ENCODE assay signal across 1 cellular context in the genomic region with DNA sequence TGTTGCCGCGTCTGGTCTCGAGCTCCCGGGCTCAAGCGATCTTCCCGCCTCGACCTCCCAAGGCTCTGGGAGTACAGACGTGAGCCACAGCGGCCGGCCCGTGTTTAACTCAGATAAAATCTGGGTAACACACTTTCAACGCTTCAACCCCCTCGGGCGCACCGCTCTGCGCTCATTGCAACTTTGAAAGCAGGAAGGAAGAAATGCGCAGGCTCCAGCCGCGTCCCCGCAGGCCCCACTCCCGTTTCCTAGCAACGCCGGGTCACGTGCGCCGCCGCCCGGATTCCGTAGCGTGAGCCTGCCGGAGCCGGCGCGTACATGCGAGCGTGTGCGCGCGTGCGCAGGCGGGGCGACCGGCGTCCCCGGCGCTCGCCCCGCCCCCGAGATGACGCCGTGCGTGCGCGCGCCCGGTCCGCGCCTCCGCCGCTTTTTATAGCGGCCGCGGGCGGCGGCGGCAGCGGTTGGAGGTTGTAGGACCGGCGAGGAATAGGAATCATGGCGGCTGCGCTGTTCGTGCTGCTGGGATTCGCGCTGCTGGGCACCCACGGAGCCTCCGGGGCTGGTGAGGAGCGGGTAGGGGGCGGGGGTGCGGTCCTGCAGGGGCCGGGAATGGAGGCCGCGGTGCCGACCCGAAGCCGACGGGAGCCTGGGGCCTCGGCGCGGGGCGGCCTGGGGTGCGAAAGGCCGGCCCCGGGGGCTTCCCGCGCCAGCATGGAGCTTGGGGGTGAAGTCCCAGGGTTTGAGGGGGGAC.
TF ChIP-seq lines count a peak whose summit lies in the region.

A gene (plus strand): TSS at position 457 of the 751 bp plus-strand sequence. CDS start 39 bp downstream, at position 496.

TF ChIP-seq in HepG2, 621 proteins besides CTCF, POLR2A, EP300 and RAD21 (continued from another document and continues in another):
- TF ChIP-seq HES4 (CRISPR knock-in tag; IDR thresholded peaks at IDR 0.05; ENCODE audit: borderline replicate concordance) (no peak), ZNF572 (CRISPR knock-in tag; IDR thresholded peaks at IDR 0.05) (no peak), XRCC5 (optimal IDR thresholded peaks at IDR 0.05; ENCODE audit: low read length) (no peak), ZNF496 (CRISPR knock-in tag; IDR thresholded peaks at IDR 0.05; ENCODE audit: insufficient replicate concordance) (no peak), FIP1L1 (IDR thresholded peaks at IDR 0.05; ENCODE audit: borderline replicate concordance, insufficient read depth, low read depth, low read length) (no peak), CHD2 (IDR thresholded peaks at IDR 0.05; ENCODE audit: low read depth, low read length) (no peak), AGO2 (optimal IDR thresholded peaks at IDR 0.05; ENCODE audit: low read depth, low read length) (peak; percentile 59), ZMYM3 (CRISPR knock-in tag; IDR thresholded peaks at IDR 0.05) (no peak), ZNF782 (CRISPR knock-in tag; IDR thresholded peaks at IDR 0.05; ENCODE audit: borderline replicate concordance) (no peak), ZFP1 (CRISPR knock-in tag; IDR thresholded peaks at IDR 0.05) (no peak), CREM (IDR thresholded peaks at IDR 0.05) (no peak), CREM (CRISPR knock-in tag; IDR thresholded peaks at IDR 0.05) (no peak), BRD4 (CRISPR knock-in tag; IDR thresholded peaks at IDR 0.05) (no peak), ZMAT3 (CRISPR knock-in tag; conservative IDR thresholded peaks at IDR 0.05) (no peak), ZSCAN21 (CRISPR knock-in tag; IDR thresholded peaks at IDR 0.05; ENCODE audit: borderline replicate concordance) (peak; percentile 20; the same call in 1 of the 2 replicates), HCFC1 (IDR thresholded peaks at IDR 0.05; ENCODE audit: low read depth, low read length) (peak; percentile 42; the same call in 1 of the 2 replicates), ZNF530 (CRISPR knock-in tag; IDR thresholded peaks at IDR 0.05; ENCODE audit: low read depth) (no peak), ZNF713 (CRISPR knock-in tag; IDR thresholded peaks at IDR 0.05) (no peak), TBP (CRISPR knock-in tag; IDR thresholded peaks at IDR 0.05) (0 out of 2 replicates have a peak, but pooled peaks have one; percentile 42), ZEB1 (IDR thresholded peaks at IDR 0.05; ENCODE audit: insufficient replicate concordance, low read depth) (no peak), GATAD1 (CRISPR knock-in tag; IDR thresholded peaks at IDR 0.05) (peak; percentile 65), MED13 (CRISPR knock-in tag; IDR thresholded peaks at IDR 0.05) (no peak), HOXA7 (CRISPR knock-in tag; IDR thresholded peaks at IDR 0.05) (no peak), PCBP1 (IDR thresholded peaks at IDR 0.05; ENCODE audit: borderline replicate concordance, low read depth, low read length) (0 out of 2 replicates have a peak, but pooled peaks have one; percentile 51), THYN1 (CRISPR knock-in tag; IDR thresholded peaks at IDR 0.05; ENCODE audit: borderline replicate concordance, low read depth) (no peak), ELF1 (CRISPR knock-in tag; IDR thresholded peaks at IDR 0.05) (peak; percentile 65), RFX3 (CRISPR knock-in tag; IDR thresholded peaks at IDR 0.05) (peak; percentile 84), SP5 (CRISPR knock-in tag; IDR thresholded peaks at IDR 0.05; ENCODE audit: borderline replicate concordance, low read depth) (0 out of 2 replicates have a peak, but pooled peaks have one; percentile 4), ZNF501 (CRISPR knock-in tag; IDR thresholded peaks at IDR 0.05) (peak; percentile 37; the same call in 1 of the 2 replicates)
- TF ChIP-seq, protein P1, sequence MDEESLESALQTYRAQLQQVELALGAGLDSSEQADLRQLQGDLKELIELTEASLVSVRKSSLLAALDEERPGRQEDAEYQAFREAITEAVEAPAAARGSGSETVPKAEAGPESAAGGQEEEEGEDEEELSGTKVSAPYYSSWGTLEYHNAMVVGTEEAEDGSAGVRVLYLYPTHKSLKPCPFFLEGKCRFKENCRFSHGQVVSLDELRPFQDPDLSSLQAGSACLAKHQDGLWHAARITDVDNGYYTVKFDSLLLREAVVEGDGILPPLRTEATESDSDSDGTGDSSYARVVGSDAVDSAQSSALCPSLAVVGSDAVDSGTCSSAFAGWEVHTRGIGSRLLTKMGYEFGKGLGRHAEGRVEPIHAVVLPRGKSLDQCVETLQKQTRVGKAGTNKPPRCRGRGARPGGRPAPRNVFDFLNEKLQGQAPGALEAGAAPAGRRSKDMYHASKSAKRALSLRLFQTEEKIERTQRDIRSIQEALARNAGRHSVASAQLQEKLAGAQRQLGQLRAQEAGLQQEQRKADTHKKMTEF (CRISPR knock-in tag; IDR thresholded peaks at IDR 0.05), result 0 out of 2 replicates have a peak, but pooled peaks have one; percentile 35
- TF ChIP-seq, protein P2, sequence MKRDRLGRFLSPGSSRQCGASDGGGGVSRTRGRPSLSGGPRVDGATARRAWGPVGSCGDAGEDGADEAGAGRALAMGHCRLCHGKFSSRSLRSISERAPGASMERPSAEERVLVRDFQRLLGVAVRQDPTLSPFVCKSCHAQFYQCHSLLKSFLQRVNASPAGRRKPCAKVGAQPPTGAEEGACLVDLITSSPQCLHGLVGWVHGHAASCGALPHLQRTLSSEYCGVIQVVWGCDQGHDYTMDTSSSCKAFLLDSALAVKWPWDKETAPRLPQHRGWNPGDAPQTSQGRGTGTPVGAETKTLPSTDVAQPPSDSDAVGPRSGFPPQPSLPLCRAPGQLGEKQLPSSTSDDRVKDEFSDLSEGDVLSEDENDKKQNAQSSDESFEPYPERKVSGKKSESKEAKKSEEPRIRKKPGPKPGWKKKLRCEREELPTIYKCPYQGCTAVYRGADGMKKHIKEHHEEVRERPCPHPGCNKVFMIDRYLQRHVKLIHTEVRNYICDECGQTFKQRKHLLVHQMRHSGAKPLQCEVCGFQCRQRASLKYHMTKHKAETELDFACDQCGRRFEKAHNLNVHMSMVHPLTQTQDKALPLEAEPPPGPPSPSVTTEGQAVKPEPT (CRISPR knock-in tag; IDR thresholded peaks at IDR 0.05; ENCODE audit: low read depth), result no peak
- TF ChIP-seq, protein P3, sequence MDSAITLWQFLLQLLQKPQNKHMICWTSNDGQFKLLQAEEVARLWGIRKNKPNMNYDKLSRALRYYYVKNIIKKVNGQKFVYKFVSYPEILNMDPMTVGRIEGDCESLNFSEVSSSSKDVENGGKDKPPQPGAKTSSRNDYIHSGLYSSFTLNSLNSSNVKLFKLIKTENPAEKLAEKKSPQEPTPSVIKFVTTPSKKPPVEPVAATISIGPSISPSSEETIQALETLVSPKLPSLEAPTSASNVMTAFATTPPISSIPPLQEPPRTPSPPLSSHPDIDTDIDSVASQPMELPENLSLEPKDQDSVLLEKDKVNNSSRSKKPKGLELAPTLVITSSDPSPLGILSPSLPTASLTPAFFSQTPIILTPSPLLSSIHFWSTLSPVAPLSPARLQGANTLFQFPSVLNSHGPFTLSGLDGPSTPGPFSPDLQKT (CRISPR knock-in tag; IDR thresholded peaks at IDR 0.05; ENCODE audit: borderline replicate concordance), result no peak
- TF ChIP-seq, protein P4, sequence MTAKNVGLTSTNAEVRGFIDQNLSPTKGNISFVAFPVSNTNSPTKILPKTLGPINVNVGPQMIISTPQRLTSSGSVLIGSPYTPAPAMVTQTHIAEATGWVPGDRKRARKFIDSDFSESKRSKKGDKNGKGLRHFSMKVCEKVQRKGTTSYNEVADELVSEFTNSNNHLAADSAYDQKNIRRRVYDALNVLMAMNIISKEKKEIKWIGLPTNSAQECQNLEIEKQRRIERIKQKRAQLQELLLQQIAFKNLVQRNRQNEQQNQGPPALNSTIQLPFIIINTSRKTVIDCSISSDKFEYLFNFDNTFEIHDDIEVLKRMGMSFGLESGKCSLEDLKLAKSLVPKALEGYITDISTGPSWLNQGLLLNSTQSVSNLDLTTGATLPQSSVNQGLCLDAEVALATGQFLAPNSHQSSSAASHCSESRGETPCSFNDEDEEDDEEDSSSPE (CRISPR knock-in tag; IDR thresholded peaks at IDR 0.05), result peak; percentile 50; the same call in 1 of the 2 replicates
- TF ChIP-seq, protein P5, sequence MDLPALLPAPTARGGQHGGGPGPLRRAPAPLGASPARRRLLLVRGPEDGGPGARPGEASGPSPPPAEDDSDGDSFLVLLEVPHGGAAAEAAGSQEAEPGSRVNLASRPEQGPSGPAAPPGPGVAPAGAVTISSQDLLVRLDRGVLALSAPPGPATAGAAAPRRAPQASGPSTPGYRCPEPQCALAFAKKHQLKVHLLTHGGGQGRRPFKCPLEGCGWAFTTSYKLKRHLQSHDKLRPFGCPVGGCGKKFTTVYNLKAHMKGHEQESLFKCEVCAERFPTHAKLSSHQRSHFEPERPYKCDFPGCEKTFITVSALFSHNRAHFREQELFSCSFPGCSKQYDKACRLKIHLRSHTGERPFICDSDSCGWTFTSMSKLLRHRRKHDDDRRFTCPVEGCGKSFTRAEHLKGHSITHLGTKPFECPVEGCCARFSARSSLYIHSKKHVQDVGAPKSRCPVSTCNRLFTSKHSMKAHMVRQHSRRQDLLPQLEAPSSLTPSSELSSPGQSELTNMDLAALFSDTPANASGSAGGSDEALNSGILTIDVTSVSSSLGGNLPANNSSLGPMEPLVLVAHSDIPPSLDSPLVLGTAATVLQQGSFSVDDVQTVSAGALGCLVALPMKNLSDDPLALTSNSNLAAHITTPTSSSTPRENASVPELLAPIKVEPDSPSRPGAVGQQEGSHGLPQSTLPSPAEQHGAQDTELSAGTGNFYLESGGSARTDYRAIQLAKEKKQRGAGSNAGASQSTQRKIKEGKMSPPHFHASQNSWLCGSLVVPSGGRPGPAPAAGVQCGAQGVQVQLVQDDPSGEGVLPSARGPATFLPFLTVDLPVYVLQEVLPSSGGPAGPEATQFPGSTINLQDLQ (CRISPR knock-in tag; IDR thresholded peaks at IDR 0.05), result no peak
- TF ChIP-seq, protein P6, sequence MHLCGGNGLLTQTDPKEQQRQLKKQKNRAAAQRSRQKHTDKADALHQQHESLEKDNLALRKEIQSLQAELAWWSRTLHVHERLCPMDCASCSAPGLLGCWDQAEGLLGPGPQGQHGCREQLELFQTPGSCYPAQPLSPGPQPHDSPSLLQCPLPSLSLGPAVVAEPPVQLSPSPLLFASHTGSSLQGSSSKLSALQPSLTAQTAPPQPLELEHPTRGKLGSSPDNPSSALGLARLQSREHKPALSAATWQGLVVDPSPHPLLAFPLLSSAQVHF (CRISPR knock-in tag; IDR thresholded peaks at IDR 0.05), result no peak
- TF ChIP-seq, protein P7, sequence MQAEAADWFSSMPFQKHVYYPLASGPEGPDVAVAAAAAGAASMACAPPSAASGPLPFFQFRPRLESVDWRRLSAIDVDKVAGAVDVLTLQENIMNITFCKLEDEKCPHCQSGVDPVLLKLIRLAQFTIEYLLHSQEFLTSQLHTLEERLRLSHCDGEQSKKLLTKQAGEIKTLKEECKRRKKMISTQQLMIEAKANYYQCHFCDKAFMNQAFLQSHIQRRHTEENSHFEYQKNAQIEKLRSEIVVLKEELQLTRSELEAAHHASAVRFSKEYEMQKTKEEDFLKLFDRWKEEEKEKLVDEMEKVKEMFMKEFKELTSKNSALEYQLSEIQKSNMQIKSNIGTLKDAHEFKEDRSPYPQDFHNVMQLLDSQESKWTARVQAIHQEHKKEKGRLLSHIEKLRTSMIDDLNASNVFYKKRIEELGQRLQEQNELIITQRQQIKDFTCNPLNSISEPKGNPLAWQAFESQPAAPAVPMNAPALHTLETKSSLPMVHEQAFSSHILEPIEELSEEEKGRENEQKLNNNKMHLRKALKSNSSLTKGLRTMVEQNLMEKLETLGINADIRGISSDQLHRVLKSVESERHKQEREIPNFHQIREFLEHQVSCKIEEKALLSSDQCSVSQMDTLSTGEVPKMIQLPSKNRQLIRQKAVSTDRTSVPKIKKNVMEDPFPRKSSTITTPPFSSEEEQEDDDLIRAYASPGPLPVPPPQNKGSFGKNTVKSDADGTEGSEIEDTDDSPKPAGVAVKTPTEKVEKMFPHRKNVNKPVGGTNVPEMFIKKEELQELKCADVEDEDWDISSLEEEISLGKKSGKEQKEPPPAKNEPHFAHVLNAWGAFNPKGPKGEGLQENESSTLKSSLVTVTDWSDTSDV (CRISPR knock-in tag; IDR thresholded peaks at IDR 0.05), result no peak
- TF ChIP-seq, protein P8, sequence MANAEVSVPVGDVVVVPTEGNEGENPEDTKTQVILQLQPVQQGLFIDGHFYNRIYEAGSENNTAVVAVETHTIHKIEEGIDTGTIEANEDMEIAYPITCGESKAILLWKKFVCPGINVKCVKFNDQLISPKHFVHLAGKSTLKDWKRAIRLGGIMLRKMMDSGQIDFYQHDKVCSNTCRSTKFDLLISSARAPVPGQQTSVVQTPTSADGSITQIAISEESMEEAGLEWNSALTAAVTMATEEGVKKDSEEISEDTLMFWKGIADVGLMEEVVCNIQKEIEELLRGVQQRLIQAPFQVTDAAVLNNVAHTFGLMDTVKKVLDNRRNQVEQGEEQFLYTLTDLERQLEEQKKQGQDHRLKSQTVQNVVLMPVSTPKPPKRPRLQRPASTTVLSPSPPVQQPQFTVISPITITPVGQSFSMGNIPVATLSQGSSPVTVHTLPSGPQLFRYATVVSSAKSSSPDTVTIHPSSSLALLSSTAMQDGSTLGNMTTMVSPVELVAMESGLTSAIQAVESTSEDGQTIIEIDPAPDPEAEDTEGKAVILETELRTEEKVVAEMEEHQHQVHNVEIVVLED (CRISPR knock-in tag; IDR thresholded peaks at IDR 0.05; ENCODE audit: borderline replicate concordance), result peak; percentile 91
- TF ChIP-seq, protein P9, sequence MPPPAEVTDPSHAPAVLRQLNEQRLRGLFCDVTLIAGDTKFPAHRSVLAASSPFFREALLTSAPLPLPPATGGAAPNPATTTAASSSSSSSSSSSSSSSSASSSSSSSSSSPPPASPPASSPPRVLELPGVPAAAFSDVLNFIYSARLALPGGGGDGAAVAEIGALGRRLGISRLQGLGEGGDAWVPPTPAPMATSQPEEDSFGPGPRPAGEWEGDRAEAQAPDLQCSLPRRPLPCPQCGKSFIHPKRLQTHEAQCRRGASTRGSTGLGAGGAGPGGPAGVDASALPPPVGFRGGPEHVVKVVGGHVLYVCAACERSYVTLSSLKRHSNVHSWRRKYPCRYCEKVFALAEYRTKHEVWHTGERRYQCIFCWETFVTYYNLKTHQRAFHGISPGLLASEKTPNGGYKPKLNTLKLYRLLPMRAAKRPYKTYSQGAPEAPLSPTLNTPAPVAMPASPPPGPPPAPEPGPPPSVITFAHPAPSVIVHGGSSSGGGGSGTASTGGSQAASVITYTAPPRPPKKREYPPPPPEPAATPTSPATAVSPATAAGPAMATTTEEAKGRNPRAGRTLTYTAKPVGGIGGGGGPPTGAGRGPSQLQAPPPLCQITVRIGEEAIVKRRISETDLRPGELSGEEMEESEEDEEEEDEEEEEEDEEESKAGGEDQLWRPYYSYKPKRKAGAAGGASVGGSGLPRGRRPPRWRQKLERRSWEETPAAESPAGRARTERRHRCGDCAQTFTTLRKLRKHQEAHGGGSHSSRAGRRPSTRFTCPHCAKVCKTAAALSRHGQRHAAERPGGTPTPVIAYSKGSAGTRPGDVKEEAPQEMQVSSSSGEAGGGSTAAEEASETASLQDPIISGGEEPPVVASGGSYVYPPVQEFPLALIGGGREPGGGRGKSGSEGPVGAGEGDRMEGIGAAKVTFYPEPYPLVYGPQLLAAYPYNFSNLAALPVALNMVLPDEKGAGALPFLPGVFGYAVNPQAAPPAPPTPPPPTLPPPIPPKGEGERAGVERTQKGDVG (CRISPR knock-in tag; IDR thresholded peaks at IDR 0.05; ENCODE audit: borderline replicate concordance), result no peak
- TF ChIP-seq, protein P10, sequence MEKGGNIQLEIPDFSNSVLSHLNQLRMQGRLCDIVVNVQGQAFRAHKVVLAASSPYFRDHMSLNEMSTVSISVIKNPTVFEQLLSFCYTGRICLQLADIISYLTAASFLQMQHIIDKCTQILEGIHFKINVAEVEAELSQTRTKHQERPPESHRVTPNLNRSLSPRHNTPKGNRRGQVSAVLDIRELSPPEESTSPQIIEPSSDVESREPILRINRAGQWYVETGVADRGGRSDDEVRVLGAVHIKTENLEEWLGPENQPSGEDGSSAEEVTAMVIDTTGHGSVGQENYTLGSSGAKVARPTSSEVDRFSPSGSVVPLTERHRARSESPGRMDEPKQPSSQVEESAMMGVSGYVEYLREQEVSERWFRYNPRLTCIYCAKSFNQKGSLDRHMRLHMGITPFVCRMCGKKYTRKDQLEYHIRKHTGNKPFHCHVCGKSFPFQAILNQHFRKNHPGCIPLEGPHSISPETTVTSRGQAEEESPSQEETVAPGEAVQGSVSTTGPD (CRISPR knock-in tag; IDR thresholded peaks at IDR 0.05), result no peak
